Comparison of ENCODE assay signal across 16 cellular contexts in the genomic region with DNA sequence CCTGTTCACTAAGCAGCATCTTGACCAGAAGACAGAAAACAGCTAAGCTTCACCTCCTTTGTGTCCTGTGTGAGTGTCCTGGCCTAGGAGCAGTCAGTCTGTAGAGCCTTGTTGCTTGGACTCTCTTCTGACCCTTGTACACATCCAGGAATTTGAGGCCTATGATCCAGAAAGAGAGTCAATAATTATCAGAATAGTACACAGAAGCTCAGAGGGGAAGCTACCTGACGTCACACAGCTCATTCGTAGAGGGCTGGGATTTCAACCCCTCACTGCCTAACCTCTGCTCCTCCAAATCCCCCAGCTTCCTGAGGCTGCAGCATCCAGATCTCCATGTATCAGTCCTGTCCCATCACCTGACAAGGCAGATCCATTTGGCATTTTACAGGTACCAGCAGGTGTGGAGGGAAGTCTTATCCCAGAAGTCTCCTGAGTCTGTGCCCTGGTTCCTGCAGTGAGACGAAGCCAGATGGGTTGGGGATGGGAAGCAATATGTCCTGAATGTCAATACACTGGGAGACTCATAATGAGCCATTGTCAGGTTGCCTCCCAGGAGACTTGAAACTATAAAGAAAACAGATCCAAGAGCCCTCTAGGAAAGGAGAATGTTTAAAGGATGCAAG.
"Had no signal": no experiment of that assay in that cellular context is flagged by ENCODE, and none has a peak within 500 bp of the region (broad histone marks: within the 10 kb centered on the region; RNA-seq: fewer than 3 reads in every experiment).

No MANE protein-coding gene starts in this region.

- H3K36me3 ChIP-seq: right atrium auricular region, transverse colon had no signal

- H3K27me3 ChIP-seq: right atrium auricular region, transverse colon had no signal

- DNase-seq: activated CD8-positive, alpha-beta memory T cell treated with anti-CD3 and anti-CD28 coated beads, Interleukin-2, amount 50 U/mL, for 4 hours; activated CD8-positive, alpha-beta T cell treated with anti-CD3 and anti-CD28 coated beads for 36 hours; activated naive CD4-positive, alpha-beta T cell treated with anti-CD3 and anti-CD28 coated beads for 36 hours; effector memory CD4-positive, alpha-beta T cell; erythroblast; hypothalamus; stimulated activated CD4-positive, alpha-beta T cell treated with anti-CD3 and anti-CD28 coated beads, Interleukin-1b, Interleukin-23, amount 100 ng/mL, for 48 hours; stimulated activated naive B cell treated with anti-CD40 and anti-IgM and Interleukin-4, amounts not matched to agents 10 μg/mL and 1 μg/mL and 100 μg/mL, for 72 hours; substantia nigra; T-helper 1 cell; transverse colon had no signal

- H3K4me3 ChIP-seq: right atrium auricular region, transverse colon had no signal

- H3K9me3 Mint-ChIP-seq: central memory CD8-positive, alpha-beta T cell had no signal

- H3K4me1 ChIP-seq: parathyroid adenoma, right atrium auricular region, transverse colon had no signal

- H3K9ac ChIP-seq: parathyroid adenoma had no signal

- H3K4me1 Mint-ChIP-seq: central memory CD8-positive, alpha-beta T cell; nephron; stimulated activated naive B cell treated with anti-CD40 and anti-IgM and Interleukin-4, amounts not matched to agents 10 μg/mL and 1 μg/mL and 100 μg/mL, for 72 hours had no signal

- H3K27ac Mint-ChIP-seq: activated CD8-positive, alpha-beta T cell treated with anti-CD3 and anti-CD28 coated beads for 36 hours; activated naive CD4-positive, alpha-beta T cell treated with anti-CD3 and anti-CD28 coated beads for 36 hours; stimulated activated naive B cell treated with anti-CD40 and anti-IgM and Interleukin-4, amounts not matched to agents 10 μg/mL and 1 μg/mL and 100 μg/mL, for 72 hours had no signal

- H3K27ac ChIP-seq: parathyroid adenoma, right atrium auricular region, transverse colon, VCaP had no signal

- H3K4me3 Mint-ChIP-seq: activated CD8-positive, alpha-beta T cell treated with anti-CD3 and anti-CD28 coated beads for 36 hours; activated naive CD4-positive, alpha-beta T cell treated with anti-CD3 and anti-CD28 coated beads for 36 hours; central memory CD8-positive, alpha-beta T cell; nephron; stimulated activated naive B cell treated with anti-CD40 and anti-IgM and Interleukin-4, amounts not matched to agents 10 μg/mL and 1 μg/mL and 100 μg/mL, for 72 hours had no signal

- H3K9me3 ChIP-seq: transverse colon had no signal
